In genomic region chr1:161173711-161174110, GRCh38 we compare ENCODE assay signal across 3 cellular contexts.
TF ChIP-seq lines count a peak whose summit lies in the region.

No MANE protein-coding gene starts in this region.

TF ChIP-seq in liver, 16 proteins besides CTCF, POLR2A, EP300 and RAD21:
- TF ChIP-seq TAF1 (conservative IDR thresholded peaks at IDR 0.05), result no peak
- no peak for TF ChIP-seq FOXA2 (IDR thresholded peaks at IDR 0.05)
- TF ChIP-seq JUND (IDR thresholded peaks at IDR 0.05), result no peak
- no peak for TF ChIP-seq FOXA1 (IDR thresholded peaks at IDR 0.05)
- TF ChIP-seq NR2F2 (IDR thresholded peaks at IDR 0.05), result no peak
- TF ChIP-seq SP1 (IDR thresholded peaks at IDR 0.05), result no peak
- TF ChIP-seq YY1 (IDR thresholded peaks at IDR 0.05), result no peak
- no peak for TF ChIP-seq RXRA (IDR thresholded peaks at IDR 0.05)
- TF ChIP-seq EGR1 (IDR thresholded peaks at IDR 0.05; ENCODE audit: low read depth in 2 of 2), result no peak
- TF ChIP-seq GABPA (IDR thresholded peaks at IDR 0.05 in 1 of 2, conservative IDR thresholded peaks at IDR 0.05 in 1 of 2), result no peak
- TF ChIP-seq ZBTB33 (IDR thresholded peaks at IDR 0.05), result no peak
- no peak for TF ChIP-seq HNF4A (conservative IDR thresholded peaks at IDR 0.05)
- TF ChIP-seq ATF3 (IDR thresholded peaks at IDR 0.05), result no peak
- no peak for TF ChIP-seq MAX (IDR thresholded peaks at IDR 0.05)
- TF ChIP-seq REST (IDR thresholded peaks at IDR 0.05), result no peak

TF ChIP-seq in HepG2, 621 proteins besides CTCF, POLR2A, EP300 and RAD21:
- TF ChIP-seq ZNF160 (CRISPR knock-in tag; IDR thresholded peaks at IDR 0.05), result no peak
- no peak for TF ChIP-seq TEF (CRISPR knock-in tag; IDR thresholded peaks at IDR 0.05)

TF ChIP-seq in WTC11, 78 proteins besides CTCF, POLR2A, EP300 and RAD21:
- TF ChIP-seq OVOL2 (CRISPR knock-in tag; IDR thresholded peaks at IDR 0.05; ENCODE audit: borderline replicate concordance), result no peak
- TF ChIP-seq ZNF232 (CRISPR knock-in tag; IDR thresholded peaks at IDR 0.05), result no peak
- no peak for TF ChIP-seq JUN (CRISPR knock-in tag; IDR thresholded peaks at IDR 0.05)
TF ChIP-seq in WTC11: peak in this region for 0.
